ENCODE assay signal across 8 cellular contexts in the genomic region with DNA sequence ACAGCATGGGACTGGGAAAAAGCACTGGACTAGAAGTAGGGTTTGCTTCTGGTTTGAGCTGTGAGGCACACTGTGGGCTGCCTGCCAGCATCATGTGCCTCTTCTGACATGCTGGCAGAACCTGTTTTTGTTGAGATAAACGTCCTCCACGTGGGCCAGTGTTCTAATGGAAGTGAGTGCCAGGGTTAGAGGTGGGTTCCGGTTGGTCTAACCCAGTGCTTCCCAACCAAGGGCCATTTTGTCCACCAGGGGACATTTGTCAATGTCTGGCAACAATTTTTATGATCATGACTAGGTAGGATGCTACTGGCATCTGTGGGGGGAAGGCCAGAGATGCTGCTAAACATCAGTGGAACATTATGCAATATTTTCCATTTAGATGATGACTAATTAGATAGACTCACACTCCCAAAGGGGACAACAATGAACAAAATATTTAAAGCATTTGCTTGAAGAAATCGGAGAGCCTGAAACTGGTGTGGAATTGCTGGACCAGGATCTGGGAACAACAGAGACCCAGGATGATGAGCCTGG. TPM values are rescaled to one million over a fixed set of nuclear protein-coding genes. Genes with fewer than 3 reads are reported as not detected.
DNase-seq lines count a peak whose midpoint lies in the region; ATAC-seq and TF ChIP-seq lines count a peak whose summit lies in the region.

No MANE protein-coding gene starts in this region.

- POLR2A ChIA-PET in IMR-90 (lab: Charles Lee; ENCODE audit: unreplicated experiment), result no interaction called here
- POLR2A ChIA-PET in activated CD4-positive, alpha-beta T cell treated with anti-CD3 and anti-CD28 coated beads, Interleukin-2, amount 10 ng/mL, durations not matched to agents 7 days and 5 days (lab: Charles Lee), result no interaction called here

- H3K4me1 ChIP-seq in IMR-90 (ENCODE audit: control insufficient read depth, insufficient read depth, low read length) (peaks cover 2% of the 10 kb centered on the region; the same call in 1 of the 2 replicates), mammary epithelial cell (ENCODE audit: insufficient read depth, low read length) (peaks cover 13% of the 10 kb centered on the region)

- H3K36me3 ChIP-seq in IMR-90 (ENCODE audit: control insufficient read depth, insufficient read depth, low read length) (no peaks in the 10 kb centered on the region), mammary epithelial cell (ENCODE audit: insufficient read depth, low read length) (no peaks in the 10 kb centered on the region)

- no peak overlapping the region for H3K18ac ChIP-seq in IMR-90 (ENCODE audit: low read depth, low read length)

- H2BK15ac ChIP-seq in IMR-90 (ENCODE audit: low read depth, low read length), result no peak overlapping the region

- H3K4ac ChIP-seq in IMR-90 (ENCODE audit: low read depth, low read length), result no peak overlapping the region

- H3K27me3 ChIP-seq in IMR-90 (ENCODE audit: control insufficient read depth, insufficient read depth, low read length) (peaks cover 32% of the 10 kb centered on the region), mammary epithelial cell (ENCODE audit: insufficient read depth, low read length) (no peaks in the 10 kb centered on the region)

- H2BK120ac ChIP-seq in IMR-90 (ENCODE audit: low read depth, low read length), result no peak overlapping the region

- no peak overlapping the region for H4K91ac ChIP-seq in IMR-90 (ENCODE audit: insufficient read depth, low read depth, low read length)

- peaks cover 11% of the 10 kb centered on the region for H3K27me3 Mint-ChIP-seq in activated CD4-positive, alpha-beta T cell treated with anti-CD3 and anti-CD28 coated beads, Interleukin-2, amount 10 ng/mL, durations not matched to agents 7 days and 5 days

- no peak overlapping the region for H2AK5ac ChIP-seq in IMR-90 (ENCODE audit: low read depth, low read length)

- H3K23ac ChIP-seq in IMR-90 (ENCODE audit: low read depth, low read length), result no peak overlapping the region

- H3K79me2 ChIP-seq in mammary epithelial cell (ENCODE audit: insufficient read depth, low read length), result no peaks in the 10 kb centered on the region

- no peak for TF ChIP-seq CTCF in IMR-90 (conservative IDR thresholded peaks at IDR 0.05; ENCODE audit: low read depth, low read length)
- TF ChIP-seq CTCF in mammary epithelial cell (conservative IDR thresholded peaks at IDR 0.05 in 1 of 2, IDR thresholded peaks at IDR 0.05 in 1 of 2; ENCODE audit: extremely low read depth in 1 of 2, insufficient read depth in 1 of 2, low read depth in 1 of 2, low read length in 2 of 2), result peak; percentile 6 to 28

- peaks cover under 1% of the 10 kb centered on the region for H3K4me1 Mint-ChIP-seq in activated CD4-positive, alpha-beta T cell treated with anti-CD3 and anti-CD28 coated beads, Interleukin-2, amount 10 ng/mL, durations not matched to agents 7 days and 5 days

- DNase-seq in AG08396 (ENCODE audit: low spot score) (peak; percentile 68), IMR-90 (peak; percentile 44), mammary epithelial cell (peak; percentile 89), medulla oblongata (ENCODE audit: extremely low spot score) (peak; percentile 59)
- DNase-seq in activated CD4-positive, alpha-beta T cell treated with anti-CD3 and anti-CD28 coated beads, Interleukin-2, amount 10 ng/mL, durations not matched to agents 7 days and 5 days, result no peak
- no peak for DNase-seq in stimulated activated CD4-positive, alpha-beta T cell treated with anti-CD3 and anti-CD28 coated beads, Interleukin-4, amount 100 ng/mL, for 1 hour

- no peaks in the 10 kb centered on the region for H3K79me1 ChIP-seq in IMR-90 (ENCODE audit: low read depth in 1 of 2, low read length in 2 of 2)

- peaks cover 15% of the 10 kb centered on the region for H3K36me3 Mint-ChIP-seq in activated CD4-positive, alpha-beta T cell treated with anti-CD3 and anti-CD28 coated beads, Interleukin-2, amount 10 ng/mL, durations not matched to agents 7 days and 5 days (ENCODE audit: low read depth)

- TF ChIP-seq POLR2A in IMR-90 (IDR thresholded peaks at IDR 0.05; ENCODE audit: low read depth, low read length), result no peak

- no peak overlapping the region for H4K8ac ChIP-seq in IMR-90 (ENCODE audit: low read depth in 2 of 2, low read length in 2 of 2)

- H3K27ac Mint-ChIP-seq in activated CD4-positive, alpha-beta T cell treated with anti-CD3 and anti-CD28 coated beads, Interleukin-2, amount 10 ng/mL, durations not matched to agents 7 days and 5 days, result no peak overlapping the region

- H3K14ac ChIP-seq in IMR-90 (replicated peaks; ENCODE audit: low read depth, low read length), result no peak overlapping the region

- H3K27ac ChIP-seq in IMR-90 (ENCODE audit: insufficient read depth, low read length) (no peak overlapping the region), mammary epithelial cell (ENCODE audit: insufficient read depth, low read depth, low read length) (no peak overlapping the region)

- CTCF ChIA-PET in IMR-90 (lab: Yijun Ruan, JAX) (no interaction called here), mammary epithelial cell (lab: Charles Lee; ENCODE audit: low non-redundant PET) (interaction anchor here (0.6 kb wide), 1 partner anchor 390 kb away, joined by 3 read pairs; a partner anchor contains a TSS)
- CTCF ChIA-PET in activated CD4-positive, alpha-beta T cell treated with anti-CD3 and anti-CD28 coated beads, Interleukin-2, amount 10 ng/mL, durations not matched to agents 7 days and 5 days (lab: Charles Lee), result interaction anchor here (0.7 kb wide), 1 partner anchor 73 kb away, joined by 6 read pairs; no protein-coding TSS in a partner anchor

- no CpG with 5 or more reads among the region's 4 CpGs for WGBS in IMR-90 (ENCODE audit: extremely low coverage in 2 of 2, insufficient read length in 1 of 2), 2 experiments
- WGBS in mammary epithelial cell (ENCODE audit: low coverage, missing lambda C conversion rate), result 3% methylated on average over 4 of the region's 4 CpGs

- no peaks in the 10 kb centered on the region for H3K9me3 ChIP-seq in IMR-90 (ENCODE audit: control insufficient read depth, insufficient read depth, low read length)
- H3K9me3 ChIP-seq in mammary epithelial cell (replicated peaks; ENCODE audit: insufficient read depth, low read length), result no peaks in the 10 kb centered on the region

- peak; percentile 72 for ATAC-seq in IMR-90 (ENCODE audit: low read depth)
- ATAC-seq in HG02840 (IDR thresholded peaks at IDR 0.05; ENCODE audit: low FRiP score, unreplicated experiment), result no peak
- ATAC-seq in HG03196 (IDR thresholded peaks at IDR 0.05; ENCODE audit: unreplicated experiment), result no peak

- H2AK9ac ChIP-seq in IMR-90 (replicated peaks; ENCODE audit: low read depth, low read length, poor library complexity), result no peak overlapping the region

- BruUV-seq in IMR-90 (replicated peaks; lab: Mats Ljungman, UMichigan) (no TSS peak), mammary epithelial cell (replicated peaks; lab: Mats Ljungman, UMichigan) (no TSS peak)

- H2BK20ac ChIP-seq in IMR-90 (ENCODE audit: low read depth, low read length), result no peak overlapping the region

- H3K4me3 Mint-ChIP-seq in activated CD4-positive, alpha-beta T cell treated with anti-CD3 and anti-CD28 coated beads, Interleukin-2, amount 10 ng/mL, durations not matched to agents 7 days and 5 days, result no peak overlapping the region

- no peak overlapping the region for H3K56ac ChIP-seq in IMR-90 (ENCODE audit: extremely low read depth, insufficient read depth, low read length)

- H3K4me2 ChIP-seq in IMR-90 (ENCODE audit: low read depth, low read length), result no peak overlapping the region
- H3K4me2 ChIP-seq in mammary epithelial cell (ENCODE audit: insufficient read depth, low read depth, low read length), result no peak overlapping the region

- dilution Hi-C loops in IMR-90 (cut with HindIII; ENCODE audit: low sequenced_read_pairs, unreplicated experiment) (no loop called here), mammary epithelial cell (cut with HindIII; ENCODE audit: low sequenced_read_pairs) (no loop called here)

- H3K4me3 ChIP-seq in IMR-90 (ENCODE audit: insufficient read depth, low read depth, low read length), result no peak overlapping the region
- no peak overlapping the region for H3K4me3 ChIP-seq in mammary epithelial cell (replicated peaks in 1 of 3; ENCODE audit: insufficient read depth in 1 of 3, low read depth in 2 of 3, low read length in 3 of 3)

- H3K9ac ChIP-seq in IMR-90 (ENCODE audit: low read depth, low read length), result no peak overlapping the region
- H3K9ac ChIP-seq in mammary epithelial cell (ENCODE audit: insufficient read depth, low read length), result no peak overlapping the region

- H2BK5ac ChIP-seq in IMR-90 (ENCODE audit: low read depth, low read length, poor library complexity, severe bottlenecking), result no peak overlapping the region

- TF ChIP-seq RAD21 in IMR-90 (IDR thresholded peaks at IDR 0.05; ENCODE audit: low read length), result no peak

- no peaks in the 10 kb centered on the region for H3K9me1 ChIP-seq in IMR-90 (ENCODE audit: insufficient read depth, low read length)

- in situ Hi-C loops in IMR-90 (cut with MboI; ENCODE audit: low sequenced_read_pairs) (loop anchor here (10.0 kb wide), 1 partner anchor 174 kb away; no protein-coding TSS in a partner anchor), mammary epithelial cell (cut with MboI; ENCODE audit: low sequenced_read_pairs in 2 of 2) (loop anchor here in 1 of 2 donors (10.0 kb wide), 1 partner anchor 174 kb away; no protein-coding TSS in a partner anchor)

- no peak overlapping the region for H2AFZ ChIP-seq in IMR-90 (replicated peaks; ENCODE audit: low read length, poor library complexity)
- H2AFZ ChIP-seq in mammary epithelial cell (ENCODE audit: low read depth, low read length), result no peak overlapping the region

- H4K5ac ChIP-seq in IMR-90 (ENCODE audit: low read depth, low read length), result no peak overlapping the region

- intact Hi-C loops in IMR-90 (cut with micrococcal nuclease), result loop anchor here (2.0 kb wide), 1 partner anchor 40 kb away; no protein-coding TSS in a partner anchor
- intact Hi-C loops in mammary epithelial cell (cut with micrococcal nuclease), result loop anchor here (1.0 to 2.0 kb wide), 3 partner anchors 16 to 179 kb away; no protein-coding TSS in a partner anchor

- H4K20me1 ChIP-seq in IMR-90 (ENCODE audit: insufficient read depth, low read length) (no peaks in the 10 kb centered on the region), mammary epithelial cell (ENCODE audit: insufficient read depth, low read length) (no peaks in the 10 kb centered on the region)

- no peaks in the 10 kb centered on the region for H3K9me3 Mint-ChIP-seq in activated CD4-positive, alpha-beta T cell treated with anti-CD3 and anti-CD28 coated beads, Interleukin-2, amount 10 ng/mL, durations not matched to agents 7 days and 5 days

RNA-seq across cellular contexts. Expression of a gene that starts 7.8 kb away (rescaled TPM):
- total RNA-seq in IMR-90 (2012; rRNA removed) (67.2 TPM in 2 replicates), mammary epithelial cell (100 to 1,000 TPM in 1 of 2 donors, 10 to 100 TPM in 1; 74.6 to 104 TPM)
- polyA plus RNA-seq in IMR-90 (2012; rRNA removed) (86.4 and 88.8 TPM in 2 replicates), mammary epithelial cell (66.1 TPM)
- 61.5 and 74.8 TPM in 2 replicates for polyA plus RNA-seq in IMR-90 (2012; cell fraction: cytosol; rRNA removed)
- 24.2 and 39.6 TPM in 2 replicates for polyA plus RNA-seq in IMR-90 (2012; cell fraction: nucleus; rRNA removed; ENCODE audit: low replicate concordance)
- 30.9 TPM for polyA minus RNA-seq in mammary epithelial cell
- 10 to 100 TPM; 38.7 to 41.3 TPM for total RNA-seq in activated CD4-positive, alpha-beta T cell treated with anti-CD3 and anti-CD28 coated beads, Interleukin-2, amount 10 ng/mL, durations not matched to agents 7 days and 5 days

RNA-seq across cellular contexts. Expression of a gene that starts 51.3 kb away (rescaled TPM):
- not detected in 2 replicates for total RNA-seq in IMR-90 (2012; rRNA removed)
- polyA plus RNA-seq in IMR-90 (2012; rRNA removed), result not detected in 2 replicates
- polyA plus RNA-seq in IMR-90 (2012; cell fraction: cytosol; rRNA removed), result not detected in 2 replicates
- polyA plus RNA-seq in IMR-90 (2012; cell fraction: nucleus; rRNA removed; ENCODE audit: low replicate concordance), result not detected in 2 replicates
- total RNA-seq in mammary epithelial cell, result not detected
- not detected for polyA plus RNA-seq in mammary epithelial cell
- polyA minus RNA-seq in mammary epithelial cell, result not detected
- total RNA-seq in activated CD4-positive, alpha-beta T cell treated with anti-CD3 and anti-CD28 coated beads, Interleukin-2, amount 10 ng/mL, durations not matched to agents 7 days and 5 days, result 10 to 100 TPM; 25.9 to 26.7 TPM

RNA-seq across cellular contexts. Expression of a gene that starts 57.6 kb away (rescaled TPM):
- 0.56 and 0.72 TPM in 2 replicates for total RNA-seq in IMR-90 (2012; rRNA removed)
- polyA plus RNA-seq in IMR-90 (2012; rRNA removed), result 1.0 and 1.2 TPM in 2 replicates
- 0.81 and 1.0 TPM in 2 replicates for polyA plus RNA-seq in IMR-90 (2012; cell fraction: cytosol; rRNA removed)
- 3.1 and 4.1 TPM in 2 replicates for polyA plus RNA-seq in IMR-90 (2012; cell fraction: nucleus; rRNA removed; ENCODE audit: low replicate concordance)
- 1 to 10 TPM; 1.2 to 3.5 TPM for total RNA-seq in mammary epithelial cell
- 2.2 TPM for polyA plus RNA-seq in mammary epithelial cell
- 3.2 TPM for polyA minus RNA-seq in mammary epithelial cell
- total RNA-seq in activated CD4-positive, alpha-beta T cell treated with anti-CD3 and anti-CD28 coated beads, Interleukin-2, amount 10 ng/mL, durations not matched to agents 7 days and 5 days, result 10 to 100 TPM; 41.1 to 54.1 TPM

Comparison
In these comparisons a context has a peak if more than half of its experiments do, and no peak if none do; other contexts are left out.
1. DNase-seq: peak in AG08396 (single experiment), IMR-90 (single experiment), mammary epithelial cell (single experiment) and medulla oblongata (single experiment); none in activated CD4-positive, alpha-beta T cell treated with anti-CD3 and anti-CD28 coated beads, Interleukin-2, amount 10 ng/mL, durations not matched to agents 7 days and 5 days (single experiment) and stimulated activated CD4-positive, alpha-beta T cell treated with anti-CD3 and anti-CD28 coated beads, Interleukin-4, amount 100 ng/mL, for 1 hour (single experiment).
2. RNA of a gene that starts 51.3 kb away (total RNA-seq): 25.9 to 26.7 TPM in activated CD4-positive, alpha-beta T cell treated with anti-CD3 and anti-CD28 coated beads, Interleukin-2, amount 10 ng/mL, durations not matched to agents 7 days and 5 days; not detected in IMR-90 and not detected in mammary epithelial cell; every median in the first group is over 10 times any median in the second.
3. RNA of a gene that starts 57.6 kb away (total RNA-seq): 41.1 to 54.1 TPM in activated CD4-positive, alpha-beta T cell treated with anti-CD3 and anti-CD28 coated beads, Interleukin-2, amount 10 ng/mL, durations not matched to agents 7 days and 5 days; 1.2 to 3.5 TPM in mammary epithelial cell and 0.56 to 0.72 TPM in IMR-90; every median in the first group is over 4 times any median in the second.